In genomic region chr16:56631832-56632159, GRCh38 we compare ENCODE assay signal across 8 cellular contexts. TPM values are rescaled to one million over a fixed set of nuclear protein-coding genes. Genes with fewer than 3 reads are reported as not detected.
DNase-seq lines count a peak whose midpoint lies in the region; TF ChIP-seq lines count a peak whose summit lies in the region.

No MANE protein-coding gene starts in this region.

- no peak overlapping the region for H3K56ac ChIP-seq in H9 (ENCODE audit: insufficient read length, low read depth, low read length)

- DNase-seq in H9 (no peak), NCI-H345 treated with DMSO at 0.1 percent for 48 hours (lab: John Stamatoyannopoulos, UW; ENCODE audit: unreplicated experiment) (no peak), DMS153 (lab: John Stamatoyannopoulos, UW) (no peak), NCI-H146 treated with DMSO at 0.1 percent for 48 hours (lab: John Stamatoyannopoulos, UW; ENCODE audit: unreplicated experiment) (no peak)
- DNase-seq in stimulated activated CD4-positive, alpha-beta T cell treated with anti-CD3 and anti-CD28 coated beads, Interleukin-1b, Interleukin-23, amount 100 ng/mL, for 48 hours: no peak

- no peak overlapping the region for H4K5ac ChIP-seq in H9 (ENCODE audit: insufficient read length, low read depth, low read length)

- no peaks in the 10 kb centered on the region for H4K20me1 ChIP-seq in H9 (ENCODE audit: control insufficient read depth, insufficient read depth, insufficient read length)

- H3K79me1 ChIP-seq in H9 (ENCODE audit: insufficient read depth, low read depth, low read length, poor library complexity, severe bottlenecking): no peaks in the 10 kb centered on the region

- H4K91ac ChIP-seq in H9 (ENCODE audit: insufficient read length, low read depth, low read length): no peak overlapping the region

- H3K4me2 ChIP-seq in H9 (ENCODE audit: insufficient read depth, insufficient read length, low read length): peak overlapping the region; percentile 77

- H3K4me1 ChIP-seq in H9 (ENCODE audit: insufficient read depth, low read length) (no peaks in the 10 kb centered on the region), skeletal muscle tissue (ENCODE audit: control insufficient read depth in 3 of 3, insufficient read depth in 3 of 3, low read length in 3 of 3) (peaks cover 23 to 34% (median 30%) of the 10 kb centered on the region in 3 donors)

- H3K18ac ChIP-seq in H9 (ENCODE audit: insufficient read length, low read depth, low read length): no peak overlapping the region

- no peak overlapping the region for H4K8ac ChIP-seq in H9 (replicated peaks; ENCODE audit: insufficient read length, low read depth, low read length)

- H3K36me3 Mint-ChIP-seq in H9 (ENCODE audit: insufficient read depth in 1 of 3, low read depth in 3 of 3): no peaks in the 10 kb centered on the region; a peak in 1 of 7 replicates

- no peak overlapping the region for H3T11ph ChIP-seq in H9 (ENCODE audit: low read length)

- peaks cover 99% of the 10 kb centered on the region for H3K27me3 Mint-ChIP-seq in H9 (ENCODE audit: low read depth)

- H3K9ac ChIP-seq in H9 (ENCODE audit: extremely low read depth, insufficient read length, low read length) (no peak overlapping the region), skeletal muscle tissue (ENCODE audit: low read depth in 1 of 3, low read length in 3 of 3) (peak overlapping the region; percentile 54 to 77 (median 67))

- no peaks in the 10 kb centered on the region for H3K79me2 ChIP-seq in H9 (ENCODE audit: insufficient read depth, low read length)

- no peak overlapping the region for H3K4ac ChIP-seq in H9 (ENCODE audit: low read depth, low read length)

- peaks cover 7% of the 10 kb centered on the region for H3K23me2 ChIP-seq in H9 (ENCODE audit: insufficient read length, low read depth, low read length, poor library complexity, severe bottlenecking)

- peak overlapping the region; percentile 66 to 79 for H3K4me3 Mint-ChIP-seq in H9

- no peak overlapping the region for H3K23ac ChIP-seq in H9 (ENCODE audit: insufficient read length, low read depth, low read length)

- H2BK15ac ChIP-seq in H9 (ENCODE audit: low read depth, low read length): no peak overlapping the region

- H3K27ac Mint-ChIP-seq in H9: no peak overlapping the region

- no CpG with 5 or more reads among the region's 14 CpGs for WGBS in H9 (ENCODE audit: extremely low coverage, insufficient read length, low lambda C conversion rate)
- WGBS in adipose tissue, 3 donors: 19 to 22% (median 19%) methylated on average over 14 of the region's 14 CpGs

- no peak overlapping the region for H2BK5ac ChIP-seq in H9 (ENCODE audit: insufficient read length, low read length)

- H2BK120ac ChIP-seq in H9 (ENCODE audit: low read depth, low read length, poor library complexity, severe bottlenecking): no peak overlapping the region

- no peak for TF ChIP-seq CTCF in H9 (conservative IDR thresholded peaks at IDR 0.05)

- H3K27ac ChIP-seq in H9 (ENCODE audit: insufficient read length, low read depth, low read length): no peak overlapping the region
- H3K27ac ChIP-seq in adipose tissue (ENCODE audit: low read depth, low read length): peak overlapping the region; percentile 30
- peak overlapping the region; percentile 42 for H3K27ac ChIP-seq in skeletal muscle tissue (ENCODE audit: low read depth, low read length)

- no peak overlapping the region for H3K14ac ChIP-seq in H9 (ENCODE audit: insufficient read depth, low read length)

- H3K4me3 ChIP-seq in iPS-18c (ENCODE audit: insufficient read depth, low read depth, low read length): peak overlapping the region; percentile 38
- peak overlapping the region; percentile 54 to 69 (median 67) for H3K4me3 ChIP-seq in skeletal muscle tissue (ENCODE audit: low read length in 3 of 3)

- peaks cover 0 to 12% of the 10 kb centered on the region in 2 experiments; a peak in 2 of 5 replicates for H3K9me3 Mint-ChIP-seq in H9

- H2AK5ac ChIP-seq in H9 (ENCODE audit: insufficient read length, low read length): no peak overlapping the region

- H3K27me3 ChIP-seq in H9 (ENCODE audit: insufficient read depth, low read length) (peaks cover 88% of the 10 kb centered on the region), skeletal muscle tissue (ENCODE audit: control insufficient read depth in 3 of 3, insufficient read depth in 3 of 3, low read length in 3 of 3) (peaks cover 7 to 17% (median 13%) of the 10 kb centered on the region in 3 donors)

- no peak overlapping the region for H2BK20ac ChIP-seq in H9 (ENCODE audit: low read depth, low read length, poor library complexity, severe bottlenecking)

- H3K9me3 ChIP-seq in H9 (ENCODE audit: control insufficient read depth, low read depth, low read length) (no peaks in the 10 kb centered on the region), iPS-18c (ENCODE audit: control insufficient read depth, insufficient read depth, low read length) (no peaks in the 10 kb centered on the region), skeletal muscle tissue (ENCODE audit: control insufficient read depth in 3 of 3, low read length in 3 of 3) (no peaks in the 10 kb centered on the region)

- no peak overlapping the region for H2AFZ ChIP-seq in H9 (ENCODE audit: low read length)

- H2BK12ac ChIP-seq in H9 (ENCODE audit: insufficient read length, low read depth, low read length): no peak overlapping the region

- no peaks in the 10 kb centered on the region for H3K36me3 ChIP-seq in skeletal muscle tissue (ENCODE audit: control insufficient read depth in 3 of 3, insufficient read depth in 3 of 3, low read length in 3 of 3)

- H3K4me1 Mint-ChIP-seq in H9: peaks cover 17 to 32% of the 10 kb centered on the region in 2 experiments

RNA-seq across cellular contexts. Expression of gene MT1M, which starts 0.7 kb away (rescaled TPM):
- total RNA-seq in H9 (2021): 1.4 and 2.5 TPM in 2 replicates
- 1,000 to 10,000 TPM in 1 of 3 donors, 100 to 1,000 TPM in 2; 108 to 1,265 (median 551) TPM for polyA plus RNA-seq in adipose tissue
- 2.1 TPM for total RNA-seq in skeletal muscle tissue

RNA-seq across cellular contexts. Expression of gene MT1E, which starts 6.2 kb away (rescaled TPM):
- total RNA-seq in H9 (2021): 25.9 and 34.4 TPM in 2 replicates
- polyA plus RNA-seq in adipose tissue: 1,000 to 10,000 TPM in 2 of 3 donors, 100 to 1,000 TPM in 1; 256 to 2,506 (median 1,432) TPM
- total RNA-seq in skeletal muscle tissue: 18.8 TPM

RNA-seq across cellular contexts. Expression of gene MT1A, which starts 6.7 kb away (rescaled TPM):
- total RNA-seq in H9 (2021) (0.68 TPM in 1 of 2 replicates, not detected in the other), skeletal muscle tissue (not detected)
- polyA plus RNA-seq in adipose tissue: 1,000 to 10,000 TPM in 2 of 3 donors, 100 to 1,000 TPM in 1; 259 to 2,112 (median 1,254) TPM

RNA-seq across cellular contexts. Expression of gene MT1B, which starts 19.9 kb away (rescaled TPM):
- not detected in 2 replicates for total RNA-seq in H9 (2021)
- 1 to 10 TPM in 1 of 3 donors, not detected in 2; 9.3 TPM for polyA plus RNA-seq in adipose tissue
- total RNA-seq in skeletal muscle tissue: not detected

RNA-seq across cellular contexts. Expression of gene MT2A, which starts 23.4 kb away (rescaled TPM):
- total RNA-seq in H9 (2021) (63.1 and 72.5 TPM in 2 replicates), skeletal muscle tissue (2.1 TPM)
- polyA plus RNA-seq in adipose tissue: 1,000 to 10,000 TPM in 2 of 3 donors, 100 to 1,000 TPM in 1; 558 to 7,150 (median 3,647) TPM
